Comparison of ENCODE assay signal across 1 cellular context in the genomic region with DNA sequence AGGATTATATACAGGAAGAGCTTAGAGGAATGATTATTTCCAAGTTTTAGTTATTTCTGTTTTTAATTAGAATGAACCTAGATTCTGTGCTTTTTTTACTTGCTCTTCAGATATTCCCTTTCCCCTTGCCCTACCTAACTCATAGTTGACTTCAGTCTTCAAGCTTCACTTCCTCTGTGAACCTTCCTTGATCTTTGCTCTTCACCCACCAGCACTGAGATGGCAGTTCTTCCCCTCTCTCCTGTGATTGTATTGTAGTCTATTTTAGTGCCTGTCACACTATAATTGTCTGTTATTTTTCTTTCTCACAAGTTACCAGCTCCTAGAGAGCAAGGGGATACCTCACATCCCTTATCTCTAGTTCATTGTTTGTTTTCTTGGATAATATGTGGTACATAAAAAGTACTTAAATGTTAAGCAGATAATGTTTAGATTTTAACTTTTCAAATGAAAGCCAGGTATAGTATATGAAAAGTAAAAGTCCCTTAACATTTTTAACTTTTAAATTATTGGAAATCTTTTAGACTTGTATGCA.
TF ChIP-seq lines count a peak whose summit lies in the region.

No MANE protein-coding gene starts in this region.

TF ChIP-seq in H1, 55 proteins besides CTCF, POLR2A, EP300 and RAD21:
- TF ChIP-seq NRF1 (IDR thresholded peaks at IDR 0.05; ENCODE audit: low read depth, low read length) (no peak), SIX5 (IDR thresholded peaks at IDR 0.05; ENCODE audit: low read depth, low read length) (no peak), CHD2 (IDR thresholded peaks at IDR 0.05; ENCODE audit: low read length) (no peak), CBX8 (IDR thresholded peaks at IDR 0.05; ENCODE audit: borderline replicate concordance, low read depth, low read length) (no peak)
